21 cellular contexts compared by ENCODE assay signal in the genomic region with DNA sequence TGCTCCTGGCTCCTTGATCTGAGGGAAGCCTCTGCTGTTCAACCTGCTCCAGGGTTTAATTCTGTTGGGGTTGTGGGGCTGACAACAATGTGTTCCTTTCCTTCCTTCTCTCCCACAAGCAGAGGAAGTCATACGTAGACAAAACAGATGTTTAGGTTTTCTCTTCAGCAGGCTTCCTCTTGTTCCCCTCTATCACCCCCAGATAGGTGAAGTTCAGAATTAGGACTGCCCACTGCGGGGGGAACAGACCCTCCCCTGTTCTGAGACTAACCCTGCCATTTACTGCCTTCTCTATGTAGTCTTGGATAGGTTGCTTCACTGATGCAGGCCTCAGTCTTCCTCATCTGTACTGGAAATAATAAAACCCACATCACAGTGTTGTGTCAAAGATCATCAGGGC.
"Had no signal": no experiment of that assay in that cellular context is flagged by ENCODE, and none has a peak within 500 bp of the region (broad histone marks: within the 10 kb centered on the region; RNA-seq: fewer than 3 reads in every experiment).

No MANE protein-coding gene starts in this region.

- ATAC-seq: heart right ventricle, left lobe of liver, mucosa of descending colon, natural killer cell, right cardiac atrium had no signal

- H3K9me3 Mint-ChIP-seq: neural crest cell had no signal

- H3K36me3 Mint-ChIP-seq: natural killer cell had no signal

- H3K4me3 ChIP-seq: colonic mucosa, heart right ventricle, mucosa of descending colon, stomach, thoracic aorta, transverse colon had no signal

- DNase-seq: colonic mucosa; dermis blood vessel endothelial cell; erythroblast; foreskin melanocyte; heart right ventricle; hypothalamus; islet precursor cell; mammary epithelial cell; mucosa of descending colon; natural killer cell; posterior cingulate gyrus; right cardiac atrium; small intestine; stimulated activated CD4-positive, alpha-beta T cell treated with anti-CD3 and anti-CD28 coated beads, Interleukin-12 subunit alpha, Interleukin-12 subunit beta, amount 100 ng/mL, for 4 hours; stimulated activated naive CD4-positive, alpha-beta T cell; stomach; substantia nigra; transverse colon had no signal

- H3K36me3 ChIP-seq: colonic mucosa, heart right ventricle, stomach, thoracic aorta, transverse colon had no signal

- H3K9me3 ChIP-seq: colonic mucosa, heart right ventricle, mucosa of descending colon, stomach, thoracic aorta, transverse colon had no signal

- H3K4me1 ChIP-seq: colonic mucosa, heart right ventricle, stomach, transverse colon had no signal

- H3K4me3 Mint-ChIP-seq: natural killer cell, neural crest cell had no signal

- H3K27ac ChIP-seq: colonic mucosa, heart right ventricle, stomach, thoracic aorta, transverse colon had no signal

- H3K27me3 ChIP-seq: colonic mucosa had no signal

- H3K4me1 Mint-ChIP-seq: neural crest cell had no signal
